Comparison of ENCODE assay signal across 6 cellular contexts in the genomic region with DNA sequence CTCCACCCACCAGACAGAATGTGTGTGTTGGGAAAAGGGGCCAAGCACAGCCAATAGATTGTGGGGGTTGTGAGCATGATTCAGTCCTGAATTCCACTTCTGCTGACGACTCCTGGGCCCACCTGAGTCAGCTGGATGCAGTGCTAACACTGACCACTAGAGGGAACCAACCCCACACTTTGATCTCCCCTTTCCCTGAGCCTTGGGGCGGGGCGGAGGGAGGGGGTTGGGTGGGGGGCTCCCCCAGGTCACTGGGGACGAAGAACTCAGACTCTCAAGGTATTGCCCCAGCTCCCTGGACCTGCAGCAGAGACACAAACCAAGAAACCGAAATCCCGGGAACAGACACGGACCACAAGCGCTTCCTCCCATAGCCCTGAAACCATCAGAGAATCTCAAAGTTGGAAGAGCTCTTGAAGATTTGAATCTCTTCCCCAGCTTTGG. TPM values are rescaled to one million over a fixed set of nuclear protein-coding genes. Genes with fewer than 3 reads are reported as not detected.
DNase-seq lines count a peak whose midpoint lies in the region; TF ChIP-seq lines count a peak whose summit lies in the region.

No MANE protein-coding gene starts in this region.

- no peaks in the 10 kb centered on the region for H3K27me3 Mint-ChIP-seq in activated CD4-positive, alpha-beta memory T cell treated with anti-CD3 and anti-CD28 coated beads for 36 hours

- POLR2A ChIA-PET in activated CD4-positive, alpha-beta memory T cell treated with anti-CD3 and anti-CD28 coated beads for 36 hours (lab: Charles Lee) = interaction anchor here (0.9 kb wide), 1 partner anchor 235 kb away, joined by 3 read pairs; no protein-coding TSS in a partner anchor

- no peaks in the 10 kb centered on the region for H3K9me3 Mint-ChIP-seq in activated CD4-positive, alpha-beta memory T cell treated with anti-CD3 and anti-CD28 coated beads for 36 hours

- H3K27me3 ChIP-seq in cardiac muscle cell = peaks cover 8% of the 10 kb centered on the region

- no peak overlapping the region for H3K27ac Mint-ChIP-seq in activated CD4-positive, alpha-beta memory T cell treated with anti-CD3 and anti-CD28 coated beads for 36 hours

- no peaks in the 10 kb centered on the region for H3K4me1 ChIP-seq in cardiac muscle cell (ENCODE audit: low read depth)

- no peaks in the 10 kb centered on the region for H3K36me3 Mint-ChIP-seq in activated CD4-positive, alpha-beta memory T cell treated with anti-CD3 and anti-CD28 coated beads for 36 hours

- H3K27ac ChIP-seq in cardiac muscle cell = no peak overlapping the region

- DNase-seq in NCI-H510A treated with DMSO at 0.1 percent for 48 hours (lab: John Stamatoyannopoulos, UW) = peak; percentile 50
- DNase-seq in NCI-H510A (lab: John Stamatoyannopoulos, UW) = no peak
- peak; percentile 77 for DNase-seq in activated CD4-positive, alpha-beta memory T cell treated with anti-CD3 and anti-CD28 coated beads for 36 hours
- peak; percentile 19 to 48 for DNase-seq in cardiac muscle cell (ENCODE audit: low read depth in 1 of 2, low spot score in 1 of 2)
- DNase-seq in stimulated activated CD8-positive, alpha-beta memory T cell treated with anti-CD3 and anti-CD28 coated beads, Interleukin-15, amount 100 ng/mL, for 48 hours (ENCODE audit: low read depth in 2 of 2) = peak; percentile 30 to 32
- DNase-seq in hepatic stellate cell (ENCODE audit: low spot score) = no peak

- intact Hi-C loops in activated CD4-positive, alpha-beta memory T cell treated with anti-CD3 and anti-CD28 coated beads for 36 hours (cut with micrococcal nuclease) = loop anchor here (10.0 kb wide), 1 partner anchor 373 kb away; no protein-coding TSS in a partner anchor

- H3K9me3 ChIP-seq in cardiac muscle cell (ENCODE audit: low read depth) = no peaks in the 10 kb centered on the region

- CTCF ChIA-PET in activated CD4-positive, alpha-beta memory T cell treated with anti-CD3 and anti-CD28 coated beads for 36 hours (lab: Charles Lee) = interaction anchor here (0.7 to 4.1 kb wide), 31 partner anchors 8 to 370 kb away, joined by 3 to 32 read pairs (median 4); partner anchors contain the start of gene CD79B

- no peak overlapping the region for H3K4me3 ChIP-seq in cardiac muscle cell

- no peaks in the 10 kb centered on the region for H3K4me1 Mint-ChIP-seq in activated CD4-positive, alpha-beta memory T cell treated with anti-CD3 and anti-CD28 coated beads for 36 hours (ENCODE audit: low read depth)

- H3K36me3 ChIP-seq in cardiac muscle cell = no peaks in the 10 kb centered on the region

- no peak overlapping the region for H3K4me3 Mint-ChIP-seq in activated CD4-positive, alpha-beta memory T cell treated with anti-CD3 and anti-CD28 coated beads for 36 hours

- TF ChIP-seq CTCF in cardiac muscle cell (IDR thresholded peaks at IDR 0.05; ENCODE audit: low read depth, low read length) = peak; percentile 64

RNA-seq across cellular contexts. Expression of gene CSHL1, which starts 0.6 kb away (rescaled TPM):
- total RNA-seq in activated CD4-positive, alpha-beta memory T cell treated with anti-CD3 and anti-CD28 coated beads for 36 hours = not detected
- not detected in 2 replicates for total RNA-seq in cardiac muscle cell
- not detected in 2 replicates for polyA plus RNA-seq in cardiac muscle cell

RNA-seq across cellular contexts. Expression of gene GH1, which starts 7.0 kb away (rescaled TPM):
- total RNA-seq in activated CD4-positive, alpha-beta memory T cell treated with anti-CD3 and anti-CD28 coated beads for 36 hours = under 1 TPM in 1 of 2 experiments, not detected in 1; 0.43 TPM
- total RNA-seq in cardiac muscle cell = not detected in 2 replicates
- not detected in 2 replicates for polyA plus RNA-seq in cardiac muscle cell

RNA-seq across cellular contexts. Expression of gene CSH1, which starts 15.3 kb away (rescaled TPM):
- not detected for total RNA-seq in activated CD4-positive, alpha-beta memory T cell treated with anti-CD3 and anti-CD28 coated beads for 36 hours
- total RNA-seq in cardiac muscle cell = not detected in 2 replicates
- polyA plus RNA-seq in cardiac muscle cell = not detected in 2 replicates

RNA-seq across cellular contexts. Expression of gene CD79B, which starts 20.5 kb away (rescaled TPM):
- 10 to 100 TPM; 39.1 to 40.9 TPM for total RNA-seq in activated CD4-positive, alpha-beta memory T cell treated with anti-CD3 and anti-CD28 coated beads for 36 hours
- not detected in 2 replicates for total RNA-seq in cardiac muscle cell
- 0.23 TPM in 1 of 2 replicates, not detected in the other for polyA plus RNA-seq in cardiac muscle cell

RNA-seq across cellular contexts. Expression of gene GH2, which starts 29.9 kb away (rescaled TPM):
- total RNA-seq in activated CD4-positive, alpha-beta memory T cell treated with anti-CD3 and anti-CD28 coated beads for 36 hours = not detected
- total RNA-seq in cardiac muscle cell = not detected in 2 replicates
- polyA plus RNA-seq in cardiac muscle cell = 0.35 TPM in 1 of 2 replicates, not detected in the other

Comparison
In these comparisons a context has a peak if more than half of its experiments do, and no peak if none do; other contexts are left out.
1. DNase-seq: peak in NCI-H510A treated with DMSO at 0.1 percent for 48 hours (single experiment), activated CD4-positive, alpha-beta memory T cell treated with anti-CD3 and anti-CD28 coated beads for 36 hours (single experiment), cardiac muscle cell (2 of 2) and stimulated activated CD8-positive, alpha-beta memory T cell treated with anti-CD3 and anti-CD28 coated beads, Interleukin-15, amount 100 ng/mL, for 48 hours (2 of 2); none in NCI-H510A (single experiment) and hepatic stellate cell (single experiment).